Comparison of ENCODE assay signal across 19 cellular contexts in the genomic region with DNA sequence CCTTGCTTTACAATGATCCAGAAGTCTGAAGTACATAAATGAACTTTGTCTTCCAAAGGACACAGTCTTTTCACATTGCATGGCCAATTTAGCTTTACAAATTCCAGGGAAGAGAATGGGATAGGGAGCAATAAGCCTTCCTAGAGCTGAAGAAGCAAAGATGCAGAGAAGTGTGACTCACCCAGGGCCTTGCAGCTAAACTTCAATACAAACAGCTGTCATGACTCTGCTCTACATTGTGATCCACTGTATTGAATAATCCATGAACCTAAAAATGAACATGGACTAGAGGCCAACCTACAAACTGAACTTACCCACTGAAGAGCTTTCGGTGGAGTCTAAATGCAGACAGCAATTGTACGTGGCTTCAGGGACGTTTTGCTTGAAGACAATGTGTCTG.
"Had no signal": no experiment of that assay in that cellular context is flagged by ENCODE, and none has a peak within 500 bp of the region (broad histone marks: within the 10 kb centered on the region; RNA-seq: fewer than 3 reads in every experiment).

No MANE protein-coding gene starts in this region.

- ATAC-seq: activated T-cell treated with anti-CD3 and anti-CD28 coated beads, Interleukin-2, amount 50 U/mL, for 72 hours; heart left ventricle; mucosa of descending colon; right cardiac atrium had no signal

- H3K9me3 ChIP-seq: ascending aorta, heart left ventricle, mucosa of descending colon, prostate gland, stomach had no signal

- H3K4me3 ChIP-seq: ascending aorta, heart left ventricle, mucosa of descending colon, prostate gland, stomach had no signal

- H3K36me3 ChIP-seq: ascending aorta, heart left ventricle, prostate gland, stomach had no signal

- DNase-seq: activated CD4-positive, alpha-beta T cell treated with anti-CD3 and anti-CD28 coated beads for 1 hour; activated effector memory CD4-positive, alpha-beta T cell treated with anti-CD3 and anti-CD28 coated beads, Interleukin-2, amount 50 U/mL, for 16 hours; activated naive CD4-positive, alpha-beta T cell treated with anti-CD3 and anti-CD28 coated beads, Interleukin-2, amount 50 U/mL, for 16 hours; activated T-cell treated with anti-CD3 and anti-CD28 coated beads, Interleukin-2, amount 50 U/mL, for 72 hours; heart left ventricle; mucosa of descending colon; naive B cell; right cardiac atrium; small intestine; stimulated activated CD4-positive, alpha-beta T cell treated with anti-CD3 and anti-CD28 coated beads, Interleukin-15, amount 100 ng/mL, for 24 hours; stimulated activated CD4-positive, alpha-beta T cell treated with anti-CD3 and anti-CD28 coated beads, Interleukin-2, amount 100 ng/mL, for 48 hours; stomach; T-helper 2 cell; trophoblast cell had no signal

- H3K4me1 ChIP-seq: ascending aorta, heart left ventricle, prostate gland, stomach had no signal

- FAIRE-seq: frontal cortex, small intestine had no signal

- H3K27ac ChIP-seq: ascending aorta, epithelial cell of prostate, heart left ventricle, prostate gland, stomach, VCaP had no signal

- H3K27me3 ChIP-seq: ascending aorta, stomach had no signal
